Comparison of ENCODE assay signal across 1 cellular context in genomic region chr18:55768255-55768654, GRCh38.
TF ChIP-seq lines count a peak whose summit lies in the region.

No MANE protein-coding gene starts in this region.

TF ChIP-seq in SK-N-SH treated with all-trans-retinoic acid at 6 μM for 48 hours, 23 proteins besides CTCF, POLR2A, EP300 and RAD21 (continued from another document):
- TF ChIP-seq CSRNP3 (CRISPR knock-in tag; IDR thresholded peaks at IDR 0.05) (no peak), ZNF8 (CRISPR knock-in tag; IDR thresholded peaks at IDR 0.05) (no peak), TOX (CRISPR knock-in tag; IDR thresholded peaks at IDR 0.05; ENCODE audit: borderline replicate concordance) (no peak), CREB5 (CRISPR knock-in tag; IDR thresholded peaks at IDR 0.05; ENCODE audit: low read depth) (no peak), ZNF565 (CRISPR knock-in tag; conservative IDR thresholded peaks at IDR 0.05; ENCODE audit: low read depth) (no peak), GLIS3 (CRISPR knock-in tag; IDR thresholded peaks at IDR 0.05) (no peak), POU6F1 (CRISPR knock-in tag; IDR thresholded peaks at IDR 0.05; ENCODE audit: borderline replicate concordance, low read depth) (no peak), SNAI2 (CRISPR knock-in tag; IDR thresholded peaks at IDR 0.05) (no peak), PPARA (CRISPR knock-in tag; IDR thresholded peaks at IDR 0.05; ENCODE audit: borderline replicate concordance) (no peak)
